ENCODE assay signal across 11 cellular contexts in genomic region chr19:35029275-35029736, GRCh38. TPM values are rescaled to one million over a fixed set of nuclear protein-coding genes. Genes with fewer than 3 reads are reported as not detected.
DNase-seq lines count a peak whose midpoint lies in the region; ATAC-seq and TF ChIP-seq lines count a peak whose summit lies in the region.
"Not testable (repeated sequence)": the region's sequence is repeated elsewhere in the genome, so short reads cannot be mapped to it uniquely, and the experiment has no call there.
"Had no signal": no experiment of that assay in that cellular context is flagged by ENCODE, and none has a peak within 500 bp of the region (broad histone marks: within the 10 kb centered on the region; RNA-seq: fewer than 3 reads in every experiment).

No MANE protein-coding gene starts in this region.

- H2BK20ac ChIP-seq in H9 (ENCODE audit: low read depth, low read length, poor library complexity, severe bottlenecking) = not testable (repeated sequence)

- H3K79me2 ChIP-seq in H9 (ENCODE audit: insufficient read depth, low read length) = not testable (repeated sequence)

- H3K4me3 Mint-ChIP-seq in H9 (peak overlapping the region; percentile 47 to 73; a peak in 4 of 5 replicates), MCF 10A (ENCODE audit: unreplicated experiment) (peak overlapping the region; percentile 52), immature natural killer cell (peak overlapping the region in 4 of 5 donors; percentile 49 to 67 (median 58)), neural crest cell (peak overlapping the region; percentile 44)
- H3K4me3 Mint-ChIP-seq in T-helper 2 cell treated with Interferon-gamma antibody and Interleukin-4, amounts not matched to agents 5 μg/mL and 100 μg/mL, for 36 hours = peak overlapping the region; percentile 36
- H3K4me3 Mint-ChIP-seq in activated T-helper 2 cell treated with anti-CD3 and anti-CD28 coated beads, Interferon-gamma antibody, Interleukin-2, Interleukin-4, amounts not matched to agents 10 μg/mL and 5 μg/mL and 100 μg/mL, durations not matched to agents 14 hours and 24 hours and 36 hours (ENCODE audit: low read depth) = peak overlapping the region; percentile 54
- H3K4me3 Mint-ChIP-seq in stimulated activated naive CD8-positive, alpha-beta T cell treated with anti-CD3 and anti-CD28 coated beads, Interleukin-15, amount 100 ng/mL, for 72 hours = peak overlapping the region; percentile 66 to 69

- H3K27me3 ChIP-seq in BLaER1 = peaks cover 44% of the 10 kb centered on the region
- peaks cover 11% of the 10 kb centered on the region; the same call in 1 of the 2 replicates for H3K27me3 ChIP-seq in H9 (ENCODE audit: insufficient read depth, low read length)

- not testable (repeated sequence) for BruUV-seq in MCF 10A (replicated peaks; lab: Mats Ljungman, UMichigan)

- not testable (repeated sequence) for H3K23me2 ChIP-seq in H9 (ENCODE audit: insufficient read length, low read depth, low read length, poor library complexity, severe bottlenecking)

- not testable (repeated sequence) for H4K8ac ChIP-seq in H9 (replicated peaks; ENCODE audit: insufficient read length, low read depth, low read length)

- H3K9me3 Mint-ChIP-seq in H9; T-helper 2 cell treated with Interferon-gamma antibody and Interleukin-4, amounts not matched to agents 5 μg/mL and 100 μg/mL, for 36 hours; activated T-helper 2 cell treated with anti-CD3 and anti-CD28 coated beads, Interferon-gamma antibody, Interleukin-2, Interleukin-4, amounts not matched to agents 10 μg/mL and 5 μg/mL and 100 μg/mL, durations not matched to agents 14 hours and 24 hours and 36 hours; MCF 10A (ENCODE audit: unreplicated experiment); immature natural killer cell; neural crest cell; stimulated activated naive CD8-positive, alpha-beta T cell treated with anti-CD3 and anti-CD28 coated beads, Interleukin-15, amount 100 ng/mL, for 72 hours: not testable (repeated sequence)

- POLR2A ChIA-PET in MCF 10A (lab: Yijun Ruan, JAX) = not testable (repeated sequence)

- H3K23ac ChIP-seq in H9 (ENCODE audit: insufficient read length, low read depth, low read length) = not testable (repeated sequence)

- not testable (repeated sequence) for H3K4me3 ChIP-seq in BLaER1

- H3K36me3 Mint-ChIP-seq in H9 (ENCODE audit: insufficient read depth in 1 of 3, low read depth in 3 of 3) = peaks cover 19 to 51% (median 37%) of the 10 kb centered on the region in 3 experiments; a peak in 6 of 7 replicates
- H3K36me3 Mint-ChIP-seq in T-helper 2 cell treated with Interferon-gamma antibody and Interleukin-4, amounts not matched to agents 5 μg/mL and 100 μg/mL, for 36 hours (ENCODE audit: low read depth) = peaks cover 22% of the 10 kb centered on the region
- peaks cover 38% of the 10 kb centered on the region for H3K36me3 Mint-ChIP-seq in activated T-helper 2 cell treated with anti-CD3 and anti-CD28 coated beads, Interferon-gamma antibody, Interleukin-2, Interleukin-4, amounts not matched to agents 10 μg/mL and 5 μg/mL and 100 μg/mL, durations not matched to agents 14 hours and 24 hours and 36 hours (ENCODE audit: low read depth)
- H3K36me3 Mint-ChIP-seq in MCF 10A (ENCODE audit: insufficient read depth, unreplicated experiment); neural crest cell (ENCODE audit: low read depth): not testable (repeated sequence)
- H3K36me3 Mint-ChIP-seq in immature natural killer cell = peaks cover 3 to 11% (median 9%) of the 10 kb centered on the region in 3 donors

- not testable (repeated sequence) for H3K79me1 ChIP-seq in H9 (ENCODE audit: insufficient read depth, low read depth, low read length, poor library complexity, severe bottlenecking)

- peak overlapping the region; percentile 98 for H3K4me2 ChIP-seq in BLaER1
- peak overlapping the region; percentile 1 for H3K4me2 ChIP-seq in H9 (ENCODE audit: insufficient read depth, insufficient read length, low read length)

- H3K27ac ChIP-seq in BLaER1; H9 (ENCODE audit: insufficient read length, low read depth, low read length): not testable (repeated sequence)

- CTCF ChIA-PET in MCF 10A (lab: Yijun Ruan, JAX) = interaction anchor here (0.6 to 0.9 kb wide), 5 partner anchors 19 to 677 kb away, joined by 3 to 5 read pairs (median 3); no protein-coding TSS in a partner anchor

- H3K18ac ChIP-seq in H9 (ENCODE audit: insufficient read length, low read depth, low read length) = not testable (repeated sequence)

- H3K9me3 ChIP-seq in BLaER1; H9 (ENCODE audit: control insufficient read depth, low read depth, low read length): not testable (repeated sequence)

- peaks cover 15 to 17% of the 10 kb centered on the region in 2 experiments for H3K4me1 Mint-ChIP-seq in H9
- not testable (repeated sequence) for H3K4me1 Mint-ChIP-seq in T-helper 2 cell treated with Interferon-gamma antibody and Interleukin-4, amounts not matched to agents 5 μg/mL and 100 μg/mL, for 36 hours (ENCODE audit: low read depth); activated T-helper 2 cell treated with anti-CD3 and anti-CD28 coated beads, Interferon-gamma antibody, Interleukin-2, Interleukin-4, amounts not matched to agents 10 μg/mL and 5 μg/mL and 100 μg/mL, durations not matched to agents 14 hours and 24 hours and 36 hours (ENCODE audit: low read depth); MCF 10A (ENCODE audit: insufficient read depth, unreplicated experiment); neural crest cell
- H3K4me1 Mint-ChIP-seq in immature natural killer cell = peaks cover 5 to 18% of the 10 kb centered on the region in 2 donors
- H3K4me1 Mint-ChIP-seq in stimulated activated naive CD8-positive, alpha-beta T cell treated with anti-CD3 and anti-CD28 coated beads, Interleukin-15, amount 100 ng/mL, for 72 hours = peaks cover 31% of the 10 kb centered on the region

- intact Hi-C loops in activated T-helper 2 cell treated with anti-CD3 and anti-CD28 coated beads, Interferon-gamma antibody, Interleukin-2, Interleukin-4, amounts not matched to agents 10 μg/mL and 5 μg/mL and 100 μg/mL, durations not matched to agents 14 hours and 24 hours and 36 hours (cut with micrococcal nuclease); MCF 10A (cut with micrococcal nuclease): not testable (repeated sequence)

- not testable (repeated sequence) for H4K5ac ChIP-seq in H9 (ENCODE audit: insufficient read length, low read depth, low read length)

- not testable (repeated sequence) for H3K4ac ChIP-seq in H9 (ENCODE audit: low read depth, low read length)

- peaks cover 43% of the 10 kb centered on the region for H3K36me3 ChIP-seq in BLaER1

- H3K14ac ChIP-seq in H9 (ENCODE audit: insufficient read depth, low read length) = not testable (repeated sequence)

- not testable (repeated sequence) for H2BK120ac ChIP-seq in H9 (ENCODE audit: low read depth, low read length, poor library complexity, severe bottlenecking)

- not testable (repeated sequence) for H3K9ac ChIP-seq in BLaER1; H9 (ENCODE audit: extremely low read depth, insufficient read length, low read length)

- not testable (repeated sequence) for H3T11ph ChIP-seq in H9 (ENCODE audit: low read length)

- H3K56ac ChIP-seq in H9 (ENCODE audit: insufficient read length, low read depth, low read length) = not testable (repeated sequence)

- not testable (repeated sequence) for H2AK5ac ChIP-seq in H9 (ENCODE audit: insufficient read length, low read length)

- WGBS in H9 (ENCODE audit: extremely low coverage, insufficient read length, low lambda C conversion rate) = no CpG with 5 or more reads among the region's 11 CpGs

- not testable (repeated sequence) for H2BK15ac ChIP-seq in H9 (ENCODE audit: low read depth, low read length)

- not testable (repeated sequence) for DNase-seq in H9; T-helper 2 cell treated with Interferon-gamma antibody and Interleukin-4, amounts not matched to agents 5 μg/mL and 100 μg/mL, for 36 hours (ENCODE audit: low spot score); activated T-helper 2 cell treated with anti-CD3 and anti-CD28 coated beads, Interferon-gamma antibody, Interleukin-2, Interleukin-4, amounts not matched to agents 10 μg/mL and 5 μg/mL and 100 μg/mL, durations not matched to agents 14 hours and 24 hours and 36 hours (ENCODE audit: low spot score); MCF 10A (ENCODE audit: unreplicated experiment); immature natural killer cell; neural crest cell (ENCODE audit: low read depth, low spot score); stimulated activated naive CD8-positive, alpha-beta T cell treated with anti-CD3 and anti-CD28 coated beads, Interleukin-15, amount 100 ng/mL, for 72 hours

- H3K4me1 ChIP-seq in BLaER1 = peaks cover 40% of the 10 kb centered on the region
- not testable (repeated sequence) for H3K4me1 ChIP-seq in H9 (ENCODE audit: insufficient read depth, low read length)

- not testable (repeated sequence) for TF ChIP-seq CTCF in H9 (conservative IDR thresholded peaks at IDR 0.05); MCF 10A (IDR thresholded peaks at IDR 0.05; ENCODE audit: unreplicated experiment); neural crest cell (conservative IDR thresholded peaks at IDR 0.05)

- ATAC-seq in stimulated activated naive CD8-positive, alpha-beta T cell treated with anti-CD3 and anti-CD28 coated beads, Interleukin-15, amount 100 ng/mL, for 72 hours = not testable (repeated sequence)

- not testable (repeated sequence) for H2BK5ac ChIP-seq in H9 (ENCODE audit: insufficient read length, low read length)

- peaks cover 56% of the 10 kb centered on the region for H4K20me1 ChIP-seq in BLaER1
- H4K20me1 ChIP-seq in H9 (ENCODE audit: control insufficient read depth, insufficient read depth, insufficient read length) = not testable (repeated sequence)

- not testable (repeated sequence) for H4K91ac ChIP-seq in H9 (ENCODE audit: insufficient read length, low read depth, low read length)

- H3K27ac Mint-ChIP-seq in H9; T-helper 2 cell treated with Interferon-gamma antibody and Interleukin-4, amounts not matched to agents 5 μg/mL and 100 μg/mL, for 36 hours; activated T-helper 2 cell treated with anti-CD3 and anti-CD28 coated beads, Interferon-gamma antibody, Interleukin-2, Interleukin-4, amounts not matched to agents 10 μg/mL and 5 μg/mL and 100 μg/mL, durations not matched to agents 14 hours and 24 hours and 36 hours; MCF 10A (ENCODE audit: low read depth, unreplicated experiment); immature natural killer cell; neural crest cell (ENCODE audit: unreplicated experiment): not testable (repeated sequence)
- peak overlapping the region in 1 of 2 donors; percentile 44 for H3K27ac Mint-ChIP-seq in stimulated activated naive CD8-positive, alpha-beta T cell treated with anti-CD3 and anti-CD28 coated beads, Interleukin-15, amount 100 ng/mL, for 72 hours

- H2BK12ac ChIP-seq in H9 (ENCODE audit: insufficient read length, low read depth, low read length) = not testable (repeated sequence)

- H3K27me3 Mint-ChIP-seq in H9 (ENCODE audit: low read depth) = peaks cover 51% of the 10 kb centered on the region
- peaks cover 29% of the 10 kb centered on the region for H3K27me3 Mint-ChIP-seq in T-helper 2 cell treated with Interferon-gamma antibody and Interleukin-4, amounts not matched to agents 5 μg/mL and 100 μg/mL, for 36 hours (ENCODE audit: low read depth)
- peaks cover 18% of the 10 kb centered on the region for H3K27me3 Mint-ChIP-seq in activated T-helper 2 cell treated with anti-CD3 and anti-CD28 coated beads, Interferon-gamma antibody, Interleukin-2, Interleukin-4, amounts not matched to agents 10 μg/mL and 5 μg/mL and 100 μg/mL, durations not matched to agents 14 hours and 24 hours and 36 hours (ENCODE audit: low read depth)
- peaks cover 31% of the 10 kb centered on the region for H3K27me3 Mint-ChIP-seq in MCF 10A (ENCODE audit: insufficient read depth, unreplicated experiment)
- H3K27me3 Mint-ChIP-seq in immature natural killer cell (ENCODE audit: low read depth in 3 of 3) = peaks cover 3 to 17% (median 4%) of the 10 kb centered on the region in 3 donors
- peaks cover 45% of the 10 kb centered on the region for H3K27me3 Mint-ChIP-seq in neural crest cell (ENCODE audit: low read depth)
- peaks cover 23% of the 10 kb centered on the region for H3K27me3 Mint-ChIP-seq in stimulated activated naive CD8-positive, alpha-beta T cell treated with anti-CD3 and anti-CD28 coated beads, Interleukin-15, amount 100 ng/mL, for 72 hours

- not testable (repeated sequence) for H2AFZ ChIP-seq in H9 (ENCODE audit: low read length)

RNA-seq across cellular contexts. Expression of gene SCN1B, which starts 1.0 kb away (rescaled TPM):
- total RNA-seq in H9 (2021) (3.8 TPM in 2 replicates), MCF 10A (2022) (0.19 and 0.27 TPM in 2 replicates), neural crest cell (1.7 and 1.9 TPM in 2 replicates)
- total RNA-seq in activated T-helper 2 cell treated with anti-CD3 and anti-CD28 coated beads, Interferon-gamma antibody, Interleukin-2, Interleukin-4, amounts not matched to agents 10 μg/mL and 5 μg/mL and 100 μg/mL, durations not matched to agents 14 hours and 24 hours and 36 hours = 2.7 and 3.6 TPM in 2 replicates
- polyA plus RNA-seq in immature natural killer cell = under 1 TPM; 0.27 to 0.83 (median 0.58) TPM

RNA-seq across cellular contexts. Expression of gene HPN, which starts 12.2 kb away (rescaled TPM):
- total RNA-seq in H9 (2021) (9.3 and 10.6 TPM in 2 replicates), MCF 10A (2022) (not detected in 2 replicates), neural crest cell (0.26 and 0.27 TPM in 2 replicates)
- total RNA-seq in activated T-helper 2 cell treated with anti-CD3 and anti-CD28 coated beads, Interferon-gamma antibody, Interleukin-2, Interleukin-4, amounts not matched to agents 10 μg/mL and 5 μg/mL and 100 μg/mL, durations not matched to agents 14 hours and 24 hours and 36 hours = 0.07 and 0.11 TPM in 2 replicates
- not detected for polyA plus RNA-seq in immature natural killer cell
- total RNA-seq: A172, HT1080, pulmonary artery endothelial cell had no signal

RNA-seq across cellular contexts. Expression of gene GRAMD1A, which starts 29.2 kb away (rescaled TPM):
- total RNA-seq in H9 (2021) (125 and 126 TPM in 2 replicates), MCF 10A (2022) (46.7 and 48.1 TPM in 2 replicates), neural crest cell (100 and 103 TPM in 2 replicates)
- total RNA-seq in activated T-helper 2 cell treated with anti-CD3 and anti-CD28 coated beads, Interferon-gamma antibody, Interleukin-2, Interleukin-4, amounts not matched to agents 10 μg/mL and 5 μg/mL and 100 μg/mL, durations not matched to agents 14 hours and 24 hours and 36 hours = 260 TPM in 2 replicates
- 10 to 100 TPM in 1 of 3 donors, 1 to 10 TPM in 2; 6.7 to 19.1 (median 7.8) TPM for polyA plus RNA-seq in immature natural killer cell
